ENCODE assay signal across 10 cellular contexts in genomic region chrX:71095033-71095432, GRCh38. TPM values are rescaled to one million over a fixed set of nuclear protein-coding genes. Genes with fewer than 3 reads are reported as not detected.
DNase-seq lines count a peak whose midpoint lies in the region; ATAC-seq and TF ChIP-seq lines count a peak whose summit lies in the region.
"Had no signal": no experiment of that assay in that cellular context is flagged by ENCODE, and none has a peak within 500 bp of the region (broad histone marks: within the 10 kb centered on the region; RNA-seq: fewer than 3 reads in every experiment).

No MANE protein-coding gene starts in this region.

- POLR2A ChIA-PET in activated B cell treated with CpG ODN at 0.5 μM for 24 hours (lab: Charles Lee) = interaction anchor here (0.7 to 4.0 kb wide), 2 partner anchors 11 to 16 kb away, joined by 4 to 36 read pairs; partner anchors contain the start of gene IL2RG

- TF ChIP-seq CTCF in activated B cell treated with CpG ODN at 0.5 μM for 24 hours (IDR thresholded peaks at IDR 0.05) = no peak

- intact Hi-C loops in activated B cell treated with CpG ODN at 0.5 μM for 24 hours (cut with micrococcal nuclease) = loop anchor here (1.0 to 10.0 kb wide), 5 partner anchors 23 to 960 kb away; partner anchors contain the start of genes IGBP1, MED12, SNX12 and TAF1

- ATAC-seq in activated B cell treated with CpG ODN at 0.5 μM for 24 hours (ENCODE audit: low read depth) = no peak
- no peak for ATAC-seq in GM19452 (IDR thresholded peaks at IDR 0.05; ENCODE audit: unreplicated experiment)
- no peak for ATAC-seq in GM21447 (IDR thresholded peaks at IDR 0.05; ENCODE audit: unreplicated experiment)

- CTCF ChIA-PET in activated B cell treated with CpG ODN at 0.5 μM for 24 hours (lab: Charles Lee) = no interaction called here

- no peaks in the 10 kb centered on the region for H3K9me3 Mint-ChIP-seq in T-helper 1 cell treated with Interleukin-12 subunit alpha and Interleukin-12 subunit beta and Interleukin-4 antibody, amounts not matched to agents 30 μg/mL and 1 μg/mL, for 36 hours
- H3K9me3 Mint-ChIP-seq in activated B cell treated with CpG ODN at 0.5 μM for 24 hours = no peaks in the 10 kb centered on the region

- no peak overlapping the region for H3K27ac ChIP-seq in stomach smooth muscle (ENCODE audit: low read length)
- H3K27ac ChIP-seq: epithelial cell of prostate had no signal

- DNase-seq in T-helper 1 cell (no peak), activated B cell treated with CpG ODN at 0.5 μM for 24 hours (no peak), SHP77 treated with DMSO at 0.1 percent for 48 hours (lab: John Stamatoyannopoulos, UW) (no peak)

- H3K9ac ChIP-seq in iPS-15b (ENCODE audit: low read depth, low read length) (no peak overlapping the region), stomach smooth muscle (ENCODE audit: low read length in 2 of 2) (peak overlapping the region in 1 of 2 donors; percentile 63)

- peaks cover 3% of the 10 kb centered on the region for H3K4me1 ChIP-seq in iPS-15b (ENCODE audit: control insufficient read depth, insufficient read depth, low read length)
- H3K4me1 ChIP-seq in stomach smooth muscle (ENCODE audit: control insufficient read depth, insufficient read depth, low read length) = peaks cover 12% of the 10 kb centered on the region

- H3K4me3 ChIP-seq in iPS-15b (ENCODE audit: low read depth, low read length) (peak overlapping the region; percentile 71), stomach smooth muscle (ENCODE audit: low read length in 2 of 2) (peak overlapping the region; percentile 70 to 81)

- H3K9me3 ChIP-seq in iPS-15b (ENCODE audit: control insufficient read depth, insufficient read depth, low read length) (no peaks in the 10 kb centered on the region), stomach smooth muscle (ENCODE audit: control insufficient read depth in 2 of 2, low read length in 2 of 2) (no peaks in the 10 kb centered on the region)

- peaks cover 22% of the 10 kb centered on the region for H3K4me1 Mint-ChIP-seq in T-helper 1 cell treated with Interleukin-12 subunit alpha and Interleukin-12 subunit beta and Interleukin-4 antibody, amounts not matched to agents 30 μg/mL and 1 μg/mL, for 36 hours (ENCODE audit: low read depth)
- peaks cover 26% of the 10 kb centered on the region for H3K4me1 Mint-ChIP-seq in activated B cell treated with CpG ODN at 0.5 μM for 24 hours

- H3K27me3 ChIP-seq in iPS-15b (ENCODE audit: control insufficient read depth, insufficient read depth, low read length) (peaks cover 9% of the 10 kb centered on the region), stomach smooth muscle (ENCODE audit: control insufficient read depth in 1 of 2, insufficient read depth in 2 of 2, low read length in 2 of 2) (peaks cover 0 to 6% of the 10 kb centered on the region in 2 donors)

- peak overlapping the region; percentile 95 for H3K4me3 Mint-ChIP-seq in T-helper 1 cell treated with Interleukin-12 subunit alpha and Interleukin-12 subunit beta and Interleukin-4 antibody, amounts not matched to agents 30 μg/mL and 1 μg/mL, for 36 hours
- peak overlapping the region; percentile 95 for H3K4me3 Mint-ChIP-seq in activated B cell treated with CpG ODN at 0.5 μM for 24 hours

- H3K36me3 Mint-ChIP-seq in T-helper 1 cell treated with Interleukin-12 subunit alpha and Interleukin-12 subunit beta and Interleukin-4 antibody, amounts not matched to agents 30 μg/mL and 1 μg/mL, for 36 hours (ENCODE audit: low read depth) = no peaks in the 10 kb centered on the region
- peaks cover 2% of the 10 kb centered on the region for H3K36me3 Mint-ChIP-seq in activated B cell treated with CpG ODN at 0.5 μM for 24 hours (ENCODE audit: low read depth)

- no peaks in the 10 kb centered on the region for H3K27me3 Mint-ChIP-seq in T-helper 1 cell treated with Interleukin-12 subunit alpha and Interleukin-12 subunit beta and Interleukin-4 antibody, amounts not matched to agents 30 μg/mL and 1 μg/mL, for 36 hours (ENCODE audit: low read depth)
- H3K27me3 Mint-ChIP-seq in activated B cell treated with CpG ODN at 0.5 μM for 24 hours = no peaks in the 10 kb centered on the region

- peak overlapping the region; percentile 84 for H3K27ac Mint-ChIP-seq in T-helper 1 cell treated with Interleukin-12 subunit alpha and Interleukin-12 subunit beta and Interleukin-4 antibody, amounts not matched to agents 30 μg/mL and 1 μg/mL, for 36 hours
- no peak overlapping the region for H3K27ac Mint-ChIP-seq in activated B cell treated with CpG ODN at 0.5 μM for 24 hours

- no peaks in the 10 kb centered on the region for H3K36me3 ChIP-seq in iPS-15b (ENCODE audit: control insufficient read depth, insufficient read depth, low read length)
- no peaks in the 10 kb centered on the region for H3K36me3 ChIP-seq in stomach smooth muscle (ENCODE audit: control insufficient read depth in 2 of 2, insufficient read depth in 2 of 2, low read length in 2 of 2)

RNA-seq across cellular contexts. Expression of gene FOXO4, which starts 0.6 kb away (rescaled TPM):
- total RNA-seq in activated B cell treated with CpG ODN at 0.5 μM for 24 hours = 10.1 and 16.1 TPM in 2 replicates

RNA-seq across cellular contexts. Expression of gene CXorf65, which starts 11.5 kb away (rescaled TPM):
- 10.0 and 14.5 TPM in 2 replicates for total RNA-seq in activated B cell treated with CpG ODN at 0.5 μM for 24 hours
- total RNA-seq: LHCN-M2 had no signal

RNA-seq across cellular contexts. Expression of gene IL2RG, which starts 16.3 kb away (rescaled TPM):
- total RNA-seq in activated B cell treated with CpG ODN at 0.5 μM for 24 hours = 261 and 264 TPM in 2 replicates
- total RNA-seq: LHCN-M2 had no signal

RNA-seq across cellular contexts. Expression of gene MED12, which starts 23.4 kb away (rescaled TPM):
- total RNA-seq in activated B cell treated with CpG ODN at 0.5 μM for 24 hours = 81.7 and 102 TPM in 2 replicates

RNA-seq across cellular contexts. Expression of gene SNX12, which starts 26.9 kb away (rescaled TPM):
- total RNA-seq in activated B cell treated with CpG ODN at 0.5 μM for 24 hours = 43.2 and 44.8 TPM in 2 replicates
